In the genomic region with DNA sequence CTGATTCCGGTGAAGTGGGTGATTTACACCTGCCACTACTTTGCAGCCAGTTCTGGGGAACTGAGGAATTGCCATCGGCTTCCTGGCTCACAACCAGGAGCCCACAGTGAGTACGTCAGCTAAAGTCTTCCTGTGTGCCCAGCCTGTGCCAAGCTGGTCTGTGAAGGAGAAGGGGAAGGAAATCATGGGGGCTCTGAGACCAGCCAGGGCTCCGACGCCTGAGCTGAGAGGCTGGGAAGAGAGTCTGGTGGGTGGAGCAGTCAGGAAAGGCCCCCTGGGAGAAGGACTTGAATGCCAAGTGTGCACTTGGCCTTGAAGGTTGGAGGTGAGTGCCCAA, we compare ENCODE assay signal across 1 cellular context.
TF ChIP-seq lines count a peak whose summit lies in the region.

No MANE protein-coding gene starts in this region.

TF ChIP-seq in GM23338, 12 proteins besides CTCF, POLR2A, EP300 and RAD21 (continued from another document):
- TF ChIP-seq ZNF462 (CRISPR knock-in tag; IDR thresholded peaks at IDR 0.05) (no peak), EZH2 (IDR thresholded peaks at IDR 0.05; ENCODE audit: low read depth, unreplicated experiment) (no peak), ZNF331 (CRISPR knock-in tag; IDR thresholded peaks at IDR 0.05; ENCODE audit: low read depth) (no peak), STAT1 (IDR thresholded peaks at IDR 0.05; ENCODE audit: unreplicated experiment) (no peak), CREB1 (CRISPR knock-in tag; IDR thresholded peaks at IDR 0.05; ENCODE audit: low read depth) (no peak), EZH2phosphoT487 (IDR thresholded peaks at IDR 0.05; ENCODE audit: unreplicated experiment) (no peak), POLR2AphosphoS5 (IDR thresholded peaks at IDR 0.05; ENCODE audit: low read depth) (no peak)
- TF ChIP-seq, protein P1, sequence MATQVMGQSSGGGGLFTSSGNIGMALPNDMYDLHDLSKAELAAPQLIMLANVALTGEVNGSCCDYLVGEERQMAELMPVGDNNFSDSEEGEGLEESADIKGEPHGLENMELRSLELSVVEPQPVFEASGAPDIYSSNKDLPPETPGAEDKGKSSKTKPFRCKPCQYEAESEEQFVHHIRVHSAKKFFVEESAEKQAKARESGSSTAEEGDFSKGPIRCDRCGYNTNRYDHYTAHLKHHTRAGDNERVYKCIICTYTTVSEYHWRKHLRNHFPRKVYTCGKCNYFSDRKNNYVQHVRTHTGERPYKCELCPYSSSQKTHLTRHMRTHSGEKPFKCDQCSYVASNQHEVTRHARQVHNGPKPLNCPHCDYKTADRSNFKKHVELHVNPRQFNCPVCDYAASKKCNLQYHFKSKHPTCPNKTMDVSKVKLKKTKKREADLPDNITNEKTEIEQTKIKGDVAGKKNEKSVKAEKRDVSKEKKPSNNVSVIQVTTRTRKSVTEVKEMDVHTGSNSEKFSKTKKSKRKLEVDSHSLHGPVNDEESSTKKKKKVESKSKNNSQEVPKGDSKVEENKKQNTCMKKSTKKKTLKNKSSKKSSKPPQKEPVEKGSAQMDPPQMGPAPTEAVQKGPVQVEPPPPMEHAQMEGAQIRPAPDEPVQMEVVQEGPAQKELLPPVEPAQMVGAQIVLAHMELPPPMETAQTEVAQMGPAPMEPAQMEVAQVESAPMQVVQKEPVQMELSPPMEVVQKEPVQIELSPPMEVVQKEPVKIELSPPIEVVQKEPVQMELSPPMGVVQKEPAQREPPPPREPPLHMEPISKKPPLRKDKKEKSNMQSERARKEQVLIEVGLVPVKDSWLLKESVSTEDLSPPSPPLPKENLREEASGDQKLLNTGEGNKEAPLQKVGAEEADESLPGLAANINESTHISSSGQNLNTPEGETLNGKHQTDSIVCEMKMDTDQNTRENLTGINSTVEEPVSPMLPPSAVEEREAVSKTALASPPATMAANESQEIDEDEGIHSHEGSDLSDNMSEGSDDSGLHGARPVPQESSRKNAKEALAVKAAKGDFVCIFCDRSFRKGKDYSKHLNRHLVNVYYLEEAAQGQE (IDR thresholded peaks at IDR 0.05; ENCODE audit: unreplicated experiment), result no peak
- TF ChIP-seq, protein P2, sequence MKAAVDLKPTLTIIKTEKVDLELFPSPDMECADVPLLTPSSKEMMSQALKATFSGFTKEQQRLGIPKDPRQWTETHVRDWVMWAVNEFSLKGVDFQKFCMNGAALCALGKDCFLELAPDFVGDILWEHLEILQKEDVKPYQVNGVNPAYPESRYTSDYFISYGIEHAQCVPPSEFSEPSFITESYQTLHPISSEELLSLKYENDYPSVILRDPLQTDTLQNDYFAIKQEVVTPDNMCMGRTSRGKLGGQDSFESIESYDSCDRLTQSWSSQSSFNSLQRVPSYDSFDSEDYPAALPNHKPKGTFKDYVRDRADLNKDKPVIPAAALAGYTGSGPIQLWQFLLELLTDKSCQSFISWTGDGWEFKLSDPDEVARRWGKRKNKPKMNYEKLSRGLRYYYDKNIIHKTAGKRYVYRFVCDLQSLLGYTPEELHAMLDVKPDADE (IDR thresholded peaks at IDR 0.05), result no peak
